10 cellular contexts compared by ENCODE assay signal in the genomic region with DNA sequence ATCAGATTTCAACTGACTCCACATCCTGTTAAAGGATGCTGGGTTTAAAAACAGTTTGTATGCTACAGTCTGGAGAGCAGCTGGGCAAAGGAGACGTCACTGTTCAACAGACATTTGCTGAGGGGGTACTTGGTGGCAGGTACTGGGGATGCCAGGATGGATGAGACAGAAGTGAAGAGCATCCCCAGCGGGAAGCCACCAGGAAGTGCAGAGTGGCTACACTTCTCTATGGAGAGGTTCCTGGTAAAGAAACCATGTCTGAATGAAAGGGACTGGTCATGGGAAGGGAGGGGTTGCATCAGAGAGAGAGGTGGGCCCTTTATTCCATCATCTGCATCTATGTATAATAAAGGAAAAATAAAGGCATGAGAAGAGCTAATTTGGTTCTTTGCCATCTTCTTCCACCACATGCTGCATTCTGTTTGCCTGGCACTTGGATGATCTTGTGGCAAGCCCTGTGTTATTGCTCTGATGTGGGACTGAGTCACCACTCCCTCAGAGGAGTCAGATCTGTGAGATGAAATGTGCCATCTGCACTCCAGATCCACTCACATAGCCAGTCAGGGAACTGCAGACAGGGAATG.
DNase-seq lines count a peak whose midpoint lies in the region; ATAC-seq and TF ChIP-seq lines count a peak whose summit lies in the region.
"Had no signal": no experiment of that assay in that cellular context is flagged by ENCODE, and none has a peak within 500 bp of the region (broad histone marks: within the 10 kb centered on the region; RNA-seq: fewer than 3 reads in every experiment).

No MANE protein-coding gene starts in this region.

- in situ Hi-C loops in astrocyte of the cerebellum (cut with HindIII; ENCODE audit: low sequenced_read_pairs): no loop called here

- DNase-seq in Right ventricle myocardium inferior (ENCODE audit: missing footprints): no peak
- DNase-seq in cardiac septum (ENCODE audit: low spot score): no peak
- peak; percentile 86 for DNase-seq in astrocyte of the cerebellum (ENCODE audit: low read depth)
- peak; percentile 97 for DNase-seq in iris pigment epithelial cell (ENCODE audit: low read depth)
- no peak for DNase-seq in activated gamma-delta T cell treated with Interleukin-2 at 50 U/mL for 16 hours
- DNase-seq in mucosa of gallbladder (ENCODE audit: low spot score): no peak
- DNase-seq: GF-D8, T-helper 9 cell had no signal

- TF ChIP-seq CTCF in astrocyte of the cerebellum (IDR thresholded peaks at IDR 0.05; ENCODE audit: low read depth, low read length, missing control alignments): no peak

- H3K4me3 ChIP-seq in astrocyte of the cerebellum (ENCODE audit: low read depth, low read length): no peak overlapping the region

- intact Hi-C loops in Right ventricle myocardium inferior (cut with DNase I): no loop called here
- intact Hi-C loops in cardiac septum (cut with DNase I): loop anchor here (5.0 kb wide), 1 partner anchor 66 kb away; no protein-coding TSS in a partner anchor

- peak; percentile 86 for ATAC-seq in Right ventricle myocardium inferior
- ATAC-seq in GM21447 (IDR thresholded peaks at IDR 0.05; ENCODE audit: unreplicated experiment): no peak
- ATAC-seq in GM18909 (IDR thresholded peaks at IDR 0.05; ENCODE audit: poor library complexity, unreplicated experiment): no peak

Comparison
In these comparisons a context has a peak if more than half of its experiments do, and no peak if none do; other contexts are left out.
1. DNase-seq: peak in astrocyte of the cerebellum (single experiment) and iris pigment epithelial cell (single experiment); none in Right ventricle myocardium inferior (single experiment), cardiac septum (single experiment), activated gamma-delta T cell treated with Interleukin-2 at 50 U/mL for 16 hours (single experiment) and mucosa of gallbladder (single experiment).